Comparison of ENCODE assay signal across 1 cellular context in genomic region chr19:39502640-39503417, GRCh38.
TF ChIP-seq lines count a peak whose summit lies in the region.

No MANE protein-coding gene starts in this region.

TF ChIP-seq in HepG2, 621 proteins besides CTCF, POLR2A, EP300 and RAD21 (continued from another document):
- no peak for TF ChIP-seq CHD4 (IDR thresholded peaks at IDR 0.05; ENCODE audit: borderline replicate concordance, low read length)
